7 cellular contexts compared by ENCODE assay signal in the genomic region with DNA sequence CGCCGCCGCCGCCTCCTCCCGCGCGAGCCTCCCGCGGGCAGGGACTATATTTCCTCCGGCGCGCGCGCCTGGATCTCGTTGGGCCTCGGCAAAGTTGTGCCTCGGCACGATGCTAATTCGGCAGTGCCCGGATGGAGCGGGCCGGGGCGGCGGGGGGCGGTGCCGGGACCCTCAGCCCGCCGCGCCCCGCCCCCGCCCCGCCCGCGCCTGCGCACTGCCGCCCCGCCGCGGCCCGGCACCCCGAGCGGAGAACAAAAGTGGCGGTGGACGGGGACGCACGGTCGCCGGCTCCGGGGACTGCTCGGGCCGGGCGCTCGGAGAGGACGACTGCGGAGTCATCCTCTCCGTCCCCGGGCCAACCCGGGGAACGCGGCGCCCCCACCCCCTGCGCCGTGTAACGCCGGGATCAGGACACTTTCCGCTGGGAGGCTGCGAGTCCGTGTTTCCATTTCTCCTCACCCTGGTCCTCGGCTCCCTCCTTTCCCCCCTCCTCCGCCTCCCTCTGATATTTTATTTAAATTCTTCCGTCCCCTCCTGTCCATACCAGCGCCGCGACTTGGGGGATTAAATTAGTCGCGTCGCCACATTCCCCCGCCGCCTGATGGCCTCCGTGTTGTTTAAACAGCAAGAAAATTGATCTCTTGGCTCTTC. TPM values are rescaled to one million over a fixed set of nuclear protein-coding genes. Genes with fewer than 3 reads are reported as not detected.
DNase-seq lines count a peak whose midpoint lies in the region; ATAC-seq, FAIRE-seq and TF ChIP-seq lines count a peak whose summit lies in the region.

A gene (minus strand): TSS at position 125 of the 651 bp plus-strand sequence. CDS start 456 bp downstream, outside the sequence.

- TF ChIP-seq CTCF in GM10248 (IDR thresholded peaks at IDR 0.05; ENCODE audit: control extremely low read depth, extremely low read depth, low read depth, missing control alignments), result no peak
- no peak for TF ChIP-seq CTCF in retinal pigment epithelial cell (conservative IDR thresholded peaks at IDR 0.05; ENCODE audit: low read depth, low read length)

- DNase-seq in GM10248 (ENCODE audit: extremely low spot score), result peak; percentile 49
- peak; percentile 36 for DNase-seq in NCI-H345 treated with DMSO at 0.1 percent for 48 hours (lab: John Stamatoyannopoulos, UW; ENCODE audit: unreplicated experiment)
- DNase-seq in activated naive CD8-positive, alpha-beta T cell treated with anti-CD3 and anti-CD28 coated beads for 36 hours, result peak; percentile 67
- DNase-seq in left cardiac atrium, result peak; percentile 71
- no peak for DNase-seq in retinal pigment epithelial cell (ENCODE audit: low read depth)
- DNase-seq in GM12892 (ENCODE audit: insufficient read length), result no peak

- TF ChIP-seq POLR2A in GM12892 (IDR thresholded peaks at IDR 0.05; ENCODE audit: low read depth, low read length), result no peak

- FAIRE-seq in GM12892 (lab: Jason Lieb, UNC), result no peak

- intact Hi-C loops in left cardiac atrium (cut with DNase I), result no loop called here

- peak within 1 kb of the TSS; percentile 95 for H3K4me3 Mint-ChIP-seq in activated naive CD8-positive, alpha-beta T cell treated with anti-CD3 and anti-CD28 coated beads for 36 hours

- peaks cover 71% of the 10 kb centered on the region for H3K27me3 Mint-ChIP-seq in activated naive CD8-positive, alpha-beta T cell treated with anti-CD3 and anti-CD28 coated beads for 36 hours

- no peaks in the 10 kb centered on the region for H3K36me3 Mint-ChIP-seq in activated naive CD8-positive, alpha-beta T cell treated with anti-CD3 and anti-CD28 coated beads for 36 hours

- POLR2A ChIA-PET in GM10248 (lab: Yijun Ruan, JAX), result no interaction called here

- peak within 1 kb of the TSS; percentile 56 for H3K4me3 ChIP-seq in retinal pigment epithelial cell (ENCODE audit: low read length)

- peaks cover 15% of the 10 kb centered on the region for H3K4me1 Mint-ChIP-seq in activated naive CD8-positive, alpha-beta T cell treated with anti-CD3 and anti-CD28 coated beads for 36 hours

- H3K27ac Mint-ChIP-seq in activated naive CD8-positive, alpha-beta T cell treated with anti-CD3 and anti-CD28 coated beads for 36 hours, result no peak within 1 kb of the TSS

- ATAC-seq in left cardiac atrium (peak; percentile 50 to 63), HG03521 (IDR thresholded peaks at IDR 0.05; ENCODE audit: unreplicated experiment) (no peak)

- no peaks in the 10 kb centered on the region for H3K9me3 Mint-ChIP-seq in activated naive CD8-positive, alpha-beta T cell treated with anti-CD3 and anti-CD28 coated beads for 36 hours

- CTCF ChIA-PET in GM10248 (lab: Yijun Ruan, JAX), result no interaction called here

RNA-seq across cellular contexts. Expression of the gene that starts here (rescaled TPM):
- under 1 TPM in 1 of 2 experiments, not detected in 1; 0.10 TPM for total RNA-seq in activated naive CD8-positive, alpha-beta T cell treated with anti-CD3 and anti-CD28 coated beads for 36 hours
- under 1 TPM; 0.71 to 0.76 TPM for total RNA-seq in left cardiac atrium
- polyA plus RNA-seq in GM12892 (2012; ENCODE audit: missing spikeins), result 0.34 TPM

Comparison
In these comparisons a context has a peak if more than half of its experiments do, and no peak if none do; other contexts are left out.
1. Peak in DNase-seq in activated naive CD8-positive, alpha-beta T cell treated with anti-CD3 and anti-CD28 coated beads for 36 hours; RNA of the gene not detected or under 1 TPM.
2. Peak in DNase-seq and ATAC-seq in left cardiac atrium; RNA of the gene not detected or under 1 TPM.
3. DNase-seq: peak in GM10248 (single experiment) and NCI-H345 treated with DMSO at 0.1 percent for 48 hours (single experiment); none in retinal pigment epithelial cell (single experiment) and GM12892 (single experiment).